Comparison of ENCODE assay signal across 17 cellular contexts in the genomic region with DNA sequence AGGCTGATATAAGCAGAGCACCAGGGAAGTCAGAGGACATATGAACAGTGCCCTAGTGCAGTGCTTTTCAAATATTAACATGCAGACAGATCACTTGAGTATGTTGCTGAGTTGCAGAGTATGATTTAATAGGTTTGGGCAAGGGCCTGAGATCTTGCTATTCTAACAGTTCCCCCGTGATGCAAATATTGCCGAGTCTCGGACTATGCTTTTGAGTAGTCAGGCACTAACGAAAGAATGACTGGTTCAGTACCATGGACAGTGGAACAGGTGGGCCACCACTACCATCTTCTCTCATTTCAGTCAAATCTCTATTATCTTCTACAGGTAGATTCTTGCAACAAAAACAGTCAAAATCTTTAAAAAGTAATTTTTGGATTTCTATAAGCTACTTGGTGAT. TPM values are rescaled to one million over a fixed set of nuclear protein-coding genes. Genes with fewer than 3 reads are reported as not detected.
DNase-seq lines count a peak whose midpoint lies in the region; ATAC-seq and TF ChIP-seq lines count a peak whose summit lies in the region.
"Had no signal": no experiment of that assay in that cellular context is flagged by ENCODE, and none has a peak within 500 bp of the region (broad histone marks: within the 10 kb centered on the region; RNA-seq: fewer than 3 reads in every experiment).

No MANE protein-coding gene starts in this region.

- no peak overlapping the region for H3K4me3 Mint-ChIP-seq in activated CD4-positive, alpha-beta T cell treated with anti-CD3 and anti-CD28 coated beads for 36 hours
- no peak overlapping the region for H3K4me3 Mint-ChIP-seq in naive thymus-derived CD4-positive, alpha-beta T cell
- no peak overlapping the region for H3K4me3 Mint-ChIP-seq in natural killer cell
- H3K4me3 Mint-ChIP-seq: activated naive CD8-positive, alpha-beta T cell treated with anti-CD3 and anti-CD28 coated beads, Interleukin-2, amount 50 U/mL, for 24 hours; CD4-positive, CD25-positive, alpha-beta regulatory T cell had no signal

- CTCF ChIA-PET in activated CD4-positive, alpha-beta T cell treated with anti-CD3 and anti-CD28 coated beads for 36 hours (lab: Charles Lee): no interaction called here
- CTCF ChIA-PET in naive thymus-derived CD4-positive, alpha-beta T cell (lab: Charles Lee): no interaction called here

- peaks cover 7 to 34% (median 16%) of the 10 kb centered on the region in 4 donors for H3K27me3 ChIP-seq in esophagus muscularis mucosa
- H3K27me3 ChIP-seq in naive thymus-derived CD4-positive, alpha-beta T cell (ENCODE audit: control insufficient read depth in 2 of 2, insufficient read depth in 2 of 2, low read length in 2 of 2): no peaks in the 10 kb centered on the region
- H3K27me3 ChIP-seq: uterus had no signal

- H3K9me3 Mint-ChIP-seq in activated CD4-positive, alpha-beta T cell treated with anti-CD3 and anti-CD28 coated beads for 36 hours (ENCODE audit: low read depth): peaks cover 10% of the 10 kb centered on the region
- H3K9me3 Mint-ChIP-seq in naive thymus-derived CD4-positive, alpha-beta T cell: peaks cover 2 to 24% (median 10%) of the 10 kb centered on the region in 11 donors
- H3K9me3 Mint-ChIP-seq in natural killer cell: no peaks in the 10 kb centered on the region

- peaks cover 15% of the 10 kb centered on the region for H3K4me1 Mint-ChIP-seq in activated CD4-positive, alpha-beta T cell treated with anti-CD3 and anti-CD28 coated beads for 36 hours
- peaks cover 6 to 18% (median 17%) of the 10 kb centered on the region in 7 donors for H3K4me1 Mint-ChIP-seq in naive thymus-derived CD4-positive, alpha-beta T cell
- H3K4me1 Mint-ChIP-seq in natural killer cell: peaks cover 0 to 6% of the 10 kb centered on the region in 2 donors

- no peaks in the 10 kb centered on the region for H3K36me3 ChIP-seq in esophagus muscularis mucosa
- H3K36me3 ChIP-seq in naive thymus-derived CD4-positive, alpha-beta T cell (ENCODE audit: control insufficient read depth in 2 of 3, insufficient read depth in 3 of 3, low read length in 3 of 3): no peaks in the 10 kb centered on the region
- H3K36me3 ChIP-seq: uterus, WERI-Rb-1 had no signal

- H3K36me3 Mint-ChIP-seq in activated CD4-positive, alpha-beta T cell treated with anti-CD3 and anti-CD28 coated beads for 36 hours (ENCODE audit: low read depth): no peaks in the 10 kb centered on the region
- H3K36me3 Mint-ChIP-seq in naive thymus-derived CD4-positive, alpha-beta T cell: peaks cover 0 to 8% (median 5%) of the 10 kb centered on the region in 5 donors
- H3K36me3 Mint-ChIP-seq in natural killer cell: no peaks in the 10 kb centered on the region
- H3K36me3 Mint-ChIP-seq: CD4-positive, CD25-positive, alpha-beta regulatory T cell had no signal

- TF ChIP-seq POLR2A in esophagus muscularis mucosa (IDR thresholded peaks at IDR 0.05; ENCODE audit: low read depth): no peak

- no peak overlapping the region for H3K27ac Mint-ChIP-seq in activated CD4-positive, alpha-beta T cell treated with anti-CD3 and anti-CD28 coated beads for 36 hours
- no peak overlapping the region for H3K27ac Mint-ChIP-seq in naive thymus-derived CD4-positive, alpha-beta T cell
- no peak overlapping the region for H3K27ac Mint-ChIP-seq in natural killer cell
- H3K27ac Mint-ChIP-seq: activated naive CD8-positive, alpha-beta T cell treated with anti-CD3 and anti-CD28 coated beads, Interleukin-2, amount 50 U/mL, for 24 hours had no signal

- no peak overlapping the region for H3K4me3 ChIP-seq in esophagus muscularis mucosa
- H3K4me3 ChIP-seq in naive thymus-derived CD4-positive, alpha-beta T cell (ENCODE audit: low read length): no peak overlapping the region
- H3K4me3 ChIP-seq: lung, uterus had no signal

- H3K27me3 Mint-ChIP-seq in activated CD4-positive, alpha-beta T cell treated with anti-CD3 and anti-CD28 coated beads for 36 hours: peaks cover 16% of the 10 kb centered on the region
- H3K27me3 Mint-ChIP-seq in naive thymus-derived CD4-positive, alpha-beta T cell: peaks cover 7 to 42% (median 35%) of the 10 kb centered on the region in 5 donors
- peaks cover 33 to 50% of the 10 kb centered on the region in 2 donors for H3K27me3 Mint-ChIP-seq in natural killer cell (ENCODE audit: low read depth in 2 of 2)

- no peaks in the 10 kb centered on the region for H3K9me3 ChIP-seq in esophagus muscularis mucosa
- no peaks in the 10 kb centered on the region for H3K9me3 ChIP-seq in naive thymus-derived CD4-positive, alpha-beta T cell (ENCODE audit: control insufficient read depth in 2 of 3, low read length in 3 of 3)
- H3K9me3 ChIP-seq: uterus had no signal

- no peak overlapping the region for H3K27ac ChIP-seq in esophagus muscularis mucosa (replicated peaks in 1 of 4)
- no peak overlapping the region for H3K27ac ChIP-seq in naive thymus-derived CD4-positive, alpha-beta T cell (ENCODE audit: low read depth, low read length)
- H3K27ac ChIP-seq: epithelial cell of prostate, uterus, WERI-Rb-1 had no signal

- H3K4me1 ChIP-seq in esophagus muscularis mucosa: peaks cover 13 to 21% (median 20%) of the 10 kb centered on the region in 4 donors
- peaks cover 4 to 5% of the 10 kb centered on the region in 2 donors for H3K4me1 ChIP-seq in naive thymus-derived CD4-positive, alpha-beta T cell (ENCODE audit: control insufficient read depth in 2 of 2, insufficient read depth in 2 of 2, low read length in 2 of 2)
- H3K4me1 ChIP-seq: uterus had no signal

- peak; percentile 24 for DNase-seq in activated CD4-positive, alpha-beta T cell treated with anti-CD3 and anti-CD28 coated beads for 36 hours
- DNase-seq in activated CD4-positive, alpha-beta T cell treated with anti-CD3 and anti-CD28 coated beads for 4 hours: no peak
- DNase-seq in RPMI7951 (ENCODE audit: low read depth): peak; percentile 38
- DNase-seq in esophagus muscularis mucosa (ENCODE audit: extremely low spot score): peak; percentile 70
- peak in 5 of 9 donors; percentile 8 to 41 (median 18) for DNase-seq in naive thymus-derived CD4-positive, alpha-beta T cell
- no peak for DNase-seq in mucosa of gallbladder (ENCODE audit: low spot score)
- no peak for DNase-seq in GM20000 (ENCODE audit: low spot score)
- no peak for DNase-seq in natural killer cell
- DNase-seq: activated naive CD8-positive, alpha-beta T cell treated with anti-CD3 and anti-CD28 coated beads, Interleukin-2, amount 50 U/mL, for 24 hours; CD4-positive, CD25-positive, alpha-beta regulatory T cell; hippocampal formation; MV-4-11; nucleus accumbens; uterus; WERI-Rb-1 had no signal

- ATAC-seq in activated CD4-positive, alpha-beta T cell treated with anti-CD3 and anti-CD28 coated beads for 36 hours: no peak
- ATAC-seq in naive thymus-derived CD4-positive, alpha-beta T cell: no peak
- ATAC-seq in natural killer cell: no peak
- ATAC-seq: activated naive CD8-positive, alpha-beta T cell treated with anti-CD3 and anti-CD28 coated beads, Interleukin-2, amount 50 U/mL, for 24 hours had no signal

- intact Hi-C loops in activated CD4-positive, alpha-beta T cell treated with anti-CD3 and anti-CD28 coated beads for 36 hours (cut with DNase I, micrococcal nuclease): no loop called here
- intact Hi-C loops in esophagus muscularis mucosa (cut with DNase I) (no loop called here), natural killer cell (cut with micrococcal nuclease) (no loop called here)
- intact Hi-C loops in naive thymus-derived CD4-positive, alpha-beta T cell (cut with micrococcal nuclease): no loop called here

- no peak for TF ChIP-seq EP300 in esophagus muscularis mucosa (IDR thresholded peaks at IDR 0.05)

- WGBS in esophagus muscularis mucosa: 73% methylated on average over 4 of the region's 4 CpGs

- TF ChIP-seq CTCF in esophagus muscularis mucosa (IDR thresholded peaks at IDR 0.05) (no peak), GM20000 (IDR thresholded peaks at IDR 0.05; ENCODE audit: extremely low read depth, missing control alignments) (no peak), natural killer cell (IDR thresholded peaks at IDR 0.05) (no peak)

- POLR2A ChIA-PET in activated CD4-positive, alpha-beta T cell treated with anti-CD3 and anti-CD28 coated beads for 36 hours (lab: Charles Lee): no interaction called here
- POLR2A ChIA-PET in naive thymus-derived CD4-positive, alpha-beta T cell (lab: Charles Lee): no interaction called here

RNA-seq across cellular contexts. Expression of a gene that starts 3.7 kb away (rescaled TPM):
- total RNA-seq in activated CD4-positive, alpha-beta T cell treated with anti-CD3 and anti-CD28 coated beads for 36 hours: under 1 TPM; 0.14 to 0.21 TPM
- 26.3 and 30.9 TPM in 2 replicates for total RNA-seq in RPMI7951 (2014; rRNA removed; shearing (Covaris generic))
- total RNA-seq in esophagus muscularis mucosa: 1 to 10 TPM in 1 of 4 donors, under 1 TPM in 3; 0.42 to 1.0 (median 0.82) TPM
- 1 to 10 TPM in 2 of 5 experiments, under 1 TPM in 2, not detected in 1; 0.19 to 7.2 (median 0.99) TPM for total RNA-seq in naive thymus-derived CD4-positive, alpha-beta T cell
- polyA plus RNA-seq in naive thymus-derived CD4-positive, alpha-beta T cell: under 1 TPM; 0.15 to 0.37 TPM
- 1.9 TPM for total RNA-seq in mucosa of gallbladder
- under 1 TPM; 0.16 to 0.52 (median 0.50) TPM for total RNA-seq in natural killer cell

Comparison
In these comparisons a context has a peak if more than half of its experiments do, and no peak if none do; other contexts are left out.
1. DNase-seq: peak in activated CD4-positive, alpha-beta T cell treated with anti-CD3 and anti-CD28 coated beads for 36 hours (single experiment), RPMI7951 (single experiment), esophagus muscularis mucosa (single experiment) and naive thymus-derived CD4-positive, alpha-beta T cell (5 of 9); none in activated CD4-positive, alpha-beta T cell treated with anti-CD3 and anti-CD28 coated beads for 4 hours (0 of 2), mucosa of gallbladder (single experiment), GM20000 (single experiment) and natural killer cell (single experiment).